Comparison of ENCODE assay signal across 1 cellular context in the genomic region with DNA sequence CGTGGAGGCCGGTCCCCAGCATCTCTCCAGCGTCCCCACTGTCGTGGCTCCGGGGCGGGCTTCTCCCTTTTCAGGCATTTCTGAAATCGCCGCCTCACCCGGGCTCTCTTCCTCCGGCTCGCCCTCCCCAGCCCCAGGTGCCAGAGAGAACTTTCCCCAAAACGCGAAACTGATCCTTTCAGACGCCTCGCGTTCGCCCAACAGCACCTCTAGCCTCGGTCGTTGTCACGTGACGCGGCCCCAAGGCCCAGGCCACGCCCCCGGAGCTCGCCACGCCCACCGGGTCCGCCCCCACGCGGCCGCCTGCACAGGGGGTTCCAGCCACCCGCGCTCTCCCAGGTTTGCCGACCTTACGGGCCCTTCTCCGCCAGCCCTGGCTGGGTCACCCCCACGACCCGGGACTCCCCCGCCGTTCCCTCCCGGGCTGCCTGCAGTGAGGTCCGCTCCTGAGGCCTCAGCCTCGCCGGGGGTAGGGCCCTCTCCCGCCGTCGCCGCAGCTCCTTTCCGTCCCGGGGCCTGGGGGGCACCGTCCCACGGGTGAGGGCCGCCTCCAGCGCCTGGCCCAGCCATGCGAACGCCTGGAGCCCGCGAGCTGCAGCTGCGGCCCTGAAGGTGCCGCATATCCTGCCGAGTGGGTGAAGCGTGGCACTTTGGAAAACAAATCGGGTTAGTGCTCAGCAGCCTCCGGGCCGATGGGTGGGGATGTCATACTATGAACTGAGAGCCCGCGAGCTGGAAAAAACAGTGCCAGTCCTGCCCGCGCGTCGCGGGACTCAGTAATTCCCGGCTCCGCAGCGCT.
TF ChIP-seq lines count a peak whose summit lies in the region.

No MANE protein-coding gene starts in this region.

TF ChIP-seq in HepG2, 621 proteins besides CTCF, POLR2A, EP300 and RAD21 (continued from another document and continues in another):
- TF ChIP-seq, protein P1, sequence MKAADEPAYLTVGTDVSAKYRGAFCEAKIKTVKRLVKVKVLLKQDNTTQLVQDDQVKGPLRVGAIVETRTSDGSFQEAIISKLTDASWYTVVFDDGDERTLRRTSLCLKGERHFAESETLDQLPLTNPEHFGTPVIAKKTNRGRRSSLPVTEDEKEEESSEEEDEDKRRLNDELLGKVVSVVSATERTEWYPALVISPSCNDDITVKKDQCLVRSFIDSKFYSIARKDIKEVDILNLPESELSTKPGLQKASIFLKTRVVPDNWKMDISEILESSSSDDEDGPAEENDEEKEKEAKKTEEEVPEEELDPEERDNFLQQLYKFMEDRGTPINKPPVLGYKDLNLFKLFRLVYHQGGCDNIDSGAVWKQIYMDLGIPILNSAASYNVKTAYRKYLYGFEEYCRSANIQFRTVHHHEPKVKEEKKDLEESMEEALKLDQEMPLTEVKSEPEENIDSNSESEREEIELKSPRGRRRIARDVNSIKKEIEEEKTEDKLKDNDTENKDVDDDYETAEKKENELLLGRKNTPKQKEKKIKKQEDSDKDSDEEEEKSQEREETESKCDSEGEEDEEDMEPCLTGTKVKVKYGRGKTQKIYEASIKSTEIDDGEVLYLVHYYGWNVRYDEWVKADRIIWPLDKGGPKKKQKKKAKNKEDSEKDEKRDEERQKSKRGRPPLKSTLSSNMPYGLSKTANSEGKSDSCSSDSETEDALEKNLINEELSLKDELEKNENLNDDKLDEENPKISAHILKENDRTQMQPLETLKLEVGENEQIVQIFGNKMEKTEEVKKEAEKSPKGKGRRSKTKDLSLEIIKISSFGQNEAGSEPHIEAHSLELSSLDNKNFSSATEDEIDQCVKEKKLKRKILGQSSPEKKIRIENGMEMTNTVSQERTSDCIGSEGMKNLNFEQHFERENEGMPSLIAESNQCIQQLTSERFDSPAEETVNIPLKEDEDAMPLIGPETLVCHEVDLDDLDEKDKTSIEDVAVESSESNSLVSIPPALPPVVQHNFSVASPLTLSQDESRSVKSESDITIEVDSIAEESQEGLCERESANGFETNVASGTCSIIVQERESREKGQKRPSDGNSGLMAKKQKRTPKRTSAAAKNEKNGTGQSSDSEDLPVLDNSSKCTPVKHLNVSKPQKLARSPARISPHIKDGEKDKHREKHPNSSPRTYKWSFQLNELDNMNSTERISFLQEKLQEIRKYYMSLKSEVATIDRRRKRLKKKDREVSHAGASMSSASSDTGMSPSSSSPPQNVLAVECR (CRISPR knock-in tag; IDR thresholded peaks at IDR 0.05; ENCODE audit: borderline replicate concordance): peak; percentile 68; the same call in 1 of the 2 replicates
- peak; percentile 66 for TF ChIP-seq ZNF564 (CRISPR knock-in tag; IDR thresholded peaks at IDR 0.05)
- TF ChIP-seq NFKBIZ (CRISPR knock-in tag; IDR thresholded peaks at IDR 0.05): 0 out of 2 replicates have a peak, but pooled peaks have one; percentile 25
- TF ChIP-seq RXRB (CRISPR knock-in tag; IDR thresholded peaks at IDR 0.05; ENCODE audit: borderline replicate concordance): peak; percentile 24; the same call in 1 of the 2 replicates
- TF ChIP-seq ZNF337 (CRISPR knock-in tag; IDR thresholded peaks at IDR 0.05; ENCODE audit: borderline replicate concordance, low read depth): no peak
- TF ChIP-seq GZF1 (CRISPR knock-in tag; IDR thresholded peaks at IDR 0.05): no peak
- TF ChIP-seq HNRNPLL (IDR thresholded peaks at IDR 0.05; ENCODE audit: low read depth, low read length, poor library complexity, severe bottlenecking): peak; percentile 36
- peak; percentile 50; the same call in 1 of the 2 replicates for TF ChIP-seq ZNF230 (CRISPR knock-in tag; IDR thresholded peaks at IDR 0.05)
- peak; percentile 47; the same call in 1 of the 2 replicates for TF ChIP-seq ZNF598 (CRISPR knock-in tag; IDR thresholded peaks at IDR 0.05; ENCODE audit: borderline replicate concordance)
- TF ChIP-seq, protein P2, sequence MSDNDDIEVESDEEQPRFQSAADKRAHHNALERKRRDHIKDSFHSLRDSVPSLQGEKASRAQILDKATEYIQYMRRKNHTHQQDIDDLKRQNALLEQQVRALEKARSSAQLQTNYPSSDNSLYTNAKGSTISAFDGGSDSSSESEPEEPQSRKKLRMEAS (IDR thresholded peaks at IDR 0.05): peak; percentile 81
- TF ChIP-seq TCF7 (IDR thresholded peaks at IDR 0.05; ENCODE audit: low read depth): no peak
- peak; percentile 96 for TF ChIP-seq ZFX (CRISPR knock-in tag; IDR thresholded peaks at IDR 0.05; ENCODE audit: low read depth)
- TF ChIP-seq CHCHD3 (CRISPR knock-in tag; IDR thresholded peaks at IDR 0.05): no peak; the same call in 1 of the 2 replicates
- peak; percentile 54 for TF ChIP-seq PHF21A (CRISPR knock-in tag; IDR thresholded peaks at IDR 0.05)
- no peak for TF ChIP-seq FOXK2 (IDR thresholded peaks at IDR 0.05)
- TF ChIP-seq CAMTA2 (CRISPR knock-in tag; IDR thresholded peaks at IDR 0.05; ENCODE audit: borderline replicate concordance): no peak
- TF ChIP-seq, protein P3, sequence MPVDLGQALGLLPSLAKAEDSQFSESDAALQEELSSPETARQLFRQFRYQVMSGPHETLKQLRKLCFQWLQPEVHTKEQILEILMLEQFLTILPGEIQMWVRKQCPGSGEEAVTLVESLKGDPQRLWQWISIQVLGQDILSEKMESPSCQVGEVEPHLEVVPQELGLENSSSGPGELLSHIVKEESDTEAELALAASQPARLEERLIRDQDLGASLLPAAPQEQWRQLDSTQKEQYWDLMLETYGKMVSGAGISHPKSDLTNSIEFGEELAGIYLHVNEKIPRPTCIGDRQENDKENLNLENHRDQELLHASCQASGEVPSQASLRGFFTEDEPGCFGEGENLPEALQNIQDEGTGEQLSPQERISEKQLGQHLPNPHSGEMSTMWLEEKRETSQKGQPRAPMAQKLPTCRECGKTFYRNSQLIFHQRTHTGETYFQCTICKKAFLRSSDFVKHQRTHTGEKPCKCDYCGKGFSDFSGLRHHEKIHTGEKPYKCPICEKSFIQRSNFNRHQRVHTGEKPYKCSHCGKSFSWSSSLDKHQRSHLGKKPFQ (CRISPR knock-in tag; IDR thresholded peaks at IDR 0.05; ENCODE audit: insufficient replicate concordance): peak; percentile 85
- TF ChIP-seq PPARG (CRISPR knock-in tag; conservative IDR thresholded peaks at IDR 0.05): no peak
- TF ChIP-seq, protein P4, sequence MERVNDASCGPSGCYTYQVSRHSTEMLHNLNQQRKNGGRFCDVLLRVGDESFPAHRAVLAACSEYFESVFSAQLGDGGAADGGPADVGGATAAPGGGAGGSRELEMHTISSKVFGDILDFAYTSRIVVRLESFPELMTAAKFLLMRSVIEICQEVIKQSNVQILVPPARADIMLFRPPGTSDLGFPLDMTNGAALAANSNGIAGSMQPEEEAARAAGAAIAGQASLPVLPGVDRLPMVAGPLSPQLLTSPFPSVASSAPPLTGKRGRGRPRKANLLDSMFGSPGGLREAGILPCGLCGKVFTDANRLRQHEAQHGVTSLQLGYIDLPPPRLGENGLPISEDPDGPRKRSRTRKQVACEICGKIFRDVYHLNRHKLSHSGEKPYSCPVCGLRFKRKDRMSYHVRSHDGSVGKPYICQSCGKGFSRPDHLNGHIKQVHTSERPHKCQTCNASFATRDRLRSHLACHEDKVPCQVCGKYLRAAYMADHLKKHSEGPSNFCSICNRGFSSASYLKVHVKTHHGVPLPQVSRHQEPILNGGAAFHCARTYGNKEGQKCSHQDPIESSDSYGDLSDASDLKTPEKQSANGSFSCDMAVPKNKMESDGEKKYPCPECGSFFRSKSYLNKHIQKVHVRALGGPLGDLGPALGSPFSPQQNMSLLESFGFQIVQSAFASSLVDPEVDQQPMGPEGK (CRISPR knock-in tag; IDR thresholded peaks at IDR 0.05): peak; percentile 89
- TF ChIP-seq, protein P5, sequence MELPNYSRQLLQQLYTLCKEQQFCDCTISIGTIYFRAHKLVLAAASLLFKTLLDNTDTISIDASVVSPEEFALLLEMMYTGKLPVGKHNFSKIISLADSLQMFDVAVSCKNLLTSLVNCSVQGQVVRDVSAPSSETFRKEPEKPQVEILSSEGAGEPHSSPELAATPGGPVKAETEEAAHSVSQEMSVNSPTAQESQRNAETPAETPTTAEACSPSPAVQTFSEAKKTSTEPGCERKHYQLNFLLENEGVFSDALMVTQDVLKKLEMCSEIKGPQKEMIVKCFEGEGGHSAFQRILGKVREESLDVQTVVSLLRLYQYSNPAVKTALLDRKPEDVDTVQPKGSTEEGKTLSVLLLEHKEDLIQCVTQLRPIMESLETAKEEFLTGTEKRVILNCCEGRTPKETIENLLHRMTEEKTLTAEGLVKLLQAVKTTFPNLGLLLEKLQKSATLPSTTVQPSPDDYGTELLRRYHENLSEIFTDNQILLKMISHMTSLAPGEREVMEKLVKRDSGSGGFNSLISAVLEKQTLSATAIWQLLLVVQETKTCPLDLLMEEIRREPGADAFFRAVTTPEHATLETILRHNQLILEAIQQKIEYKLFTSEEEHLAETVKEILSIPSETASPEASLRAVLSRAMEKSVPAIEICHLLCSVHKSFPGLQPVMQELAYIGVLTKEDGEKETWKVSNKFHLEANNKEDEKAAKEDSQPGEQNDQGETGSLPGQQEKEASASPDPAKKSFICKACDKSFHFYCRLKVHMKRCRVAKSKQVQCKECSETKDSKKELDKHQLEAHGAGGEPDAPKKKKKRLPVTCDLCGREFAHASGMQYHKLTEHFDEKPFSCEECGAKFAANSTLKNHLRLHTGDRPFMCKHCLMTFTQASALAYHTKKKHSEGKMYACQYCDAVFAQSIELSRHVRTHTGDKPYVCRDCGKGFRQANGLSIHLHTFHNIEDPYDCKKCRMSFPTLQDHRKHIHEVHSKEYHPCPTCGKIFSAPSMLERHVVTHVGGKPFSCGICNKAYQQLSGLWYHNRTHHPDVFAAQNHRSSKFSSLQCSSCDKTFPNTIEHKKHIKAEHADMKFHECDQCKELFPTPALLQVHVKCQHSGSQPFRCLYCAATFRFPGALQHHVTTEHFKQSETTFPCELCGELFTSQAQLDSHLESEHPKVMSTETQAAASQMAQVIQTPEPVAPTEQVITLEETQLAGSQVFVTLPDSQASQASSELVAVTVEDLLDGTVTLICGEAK (IDR thresholded peaks at IDR 0.05): no peak
- TF ChIP-seq, protein P5 (CRISPR knock-in tag; IDR thresholded peaks at IDR 0.05): peak; percentile 69; the same call in 1 of the 2 replicates
- TF ChIP-seq PHF8 (CRISPR knock-in tag; IDR thresholded peaks at IDR 0.05): peak; percentile 81
- TF ChIP-seq ZNF547 (CRISPR knock-in tag; IDR thresholded peaks at IDR 0.05): peak; percentile 58; the same call in 1 of the 2 replicates
- TF ChIP-seq SSRP1 (CRISPR knock-in tag; IDR thresholded peaks at IDR 0.05): no peak
- peak; percentile 46; the same call in 1 of the 2 replicates for TF ChIP-seq ZNF264 (CRISPR knock-in tag; IDR thresholded peaks at IDR 0.05)
- peak; percentile 34; the same call in 1 of the 2 replicates for TF ChIP-seq SAFB2 (CRISPR knock-in tag; IDR thresholded peaks at IDR 0.05; ENCODE audit: borderline replicate concordance, low read depth)
- TF ChIP-seq YY1 (IDR thresholded peaks at IDR 0.05; ENCODE audit: insufficient read depth, insufficient replicate concordance, low read depth, low read length): peak; percentile 26
- TF ChIP-seq ZNF550 (CRISPR knock-in tag; IDR thresholded peaks at IDR 0.05; ENCODE audit: borderline replicate concordance): no peak
- TF ChIP-seq, protein P6, sequence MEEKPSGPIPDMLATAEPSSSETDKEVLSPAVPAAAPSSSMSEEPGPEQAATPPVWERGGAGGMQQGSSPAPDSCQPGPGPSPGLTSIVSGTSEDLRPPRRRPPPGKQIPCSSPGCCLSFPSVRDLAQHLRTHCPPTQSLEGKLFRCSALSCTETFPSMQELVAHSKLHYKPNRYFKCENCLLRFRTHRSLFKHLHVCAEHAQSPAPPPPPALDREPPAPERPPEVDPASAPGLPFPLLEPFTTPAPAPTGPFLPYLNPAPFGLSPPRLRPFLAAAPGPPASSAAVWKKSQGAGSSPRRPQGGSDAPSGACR (CRISPR knock-in tag; IDR thresholded peaks at IDR 0.05): peak; percentile 68; the same call in 1 of the 2 replicates
- TF ChIP-seq ZNF138 (CRISPR knock-in tag; IDR thresholded peaks at IDR 0.05; ENCODE audit: low read depth): no peak
- no peak for TF ChIP-seq TRIM24 (CRISPR knock-in tag; IDR thresholded peaks at IDR 0.05)
- TF ChIP-seq, protein P7, sequence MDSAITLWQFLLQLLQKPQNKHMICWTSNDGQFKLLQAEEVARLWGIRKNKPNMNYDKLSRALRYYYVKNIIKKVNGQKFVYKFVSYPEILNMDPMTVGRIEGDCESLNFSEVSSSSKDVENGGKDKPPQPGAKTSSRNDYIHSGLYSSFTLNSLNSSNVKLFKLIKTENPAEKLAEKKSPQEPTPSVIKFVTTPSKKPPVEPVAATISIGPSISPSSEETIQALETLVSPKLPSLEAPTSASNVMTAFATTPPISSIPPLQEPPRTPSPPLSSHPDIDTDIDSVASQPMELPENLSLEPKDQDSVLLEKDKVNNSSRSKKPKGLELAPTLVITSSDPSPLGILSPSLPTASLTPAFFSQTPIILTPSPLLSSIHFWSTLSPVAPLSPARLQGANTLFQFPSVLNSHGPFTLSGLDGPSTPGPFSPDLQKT (CRISPR knock-in tag; IDR thresholded peaks at IDR 0.05; ENCODE audit: borderline replicate concordance): no peak
- no peak for TF ChIP-seq SCMH1 (CRISPR knock-in tag; IDR thresholded peaks at IDR 0.05; ENCODE audit: borderline replicate concordance)
- no peak for TF ChIP-seq NR1H2 (CRISPR knock-in tag; IDR thresholded peaks at IDR 0.05; ENCODE audit: borderline replicate concordance, low read depth)
- TF ChIP-seq SOX5 (CRISPR knock-in tag; IDR thresholded peaks at IDR 0.05; ENCODE audit: borderline replicate concordance): no peak
- TF ChIP-seq SRSF1 (optimal IDR thresholded peaks at IDR 0.05; ENCODE audit: low read depth, low read length): no peak
- TF ChIP-seq, protein P8, sequence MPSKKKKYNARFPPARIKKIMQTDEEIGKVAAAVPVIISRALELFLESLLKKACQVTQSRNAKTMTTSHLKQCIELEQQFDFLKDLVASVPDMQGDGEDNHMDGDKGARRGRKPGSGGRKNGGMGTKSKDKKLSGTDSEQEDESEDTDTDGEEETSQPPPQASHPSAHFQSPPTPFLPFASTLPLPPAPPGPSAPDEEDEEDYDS (CRISPR knock-in tag; IDR thresholded peaks at IDR 0.05): peak; percentile 38; the same call in 1 of the 2 replicates
- no peak for TF ChIP-seq RFX3 (CRISPR knock-in tag; IDR thresholded peaks at IDR 0.05)
